In the genomic region with DNA sequence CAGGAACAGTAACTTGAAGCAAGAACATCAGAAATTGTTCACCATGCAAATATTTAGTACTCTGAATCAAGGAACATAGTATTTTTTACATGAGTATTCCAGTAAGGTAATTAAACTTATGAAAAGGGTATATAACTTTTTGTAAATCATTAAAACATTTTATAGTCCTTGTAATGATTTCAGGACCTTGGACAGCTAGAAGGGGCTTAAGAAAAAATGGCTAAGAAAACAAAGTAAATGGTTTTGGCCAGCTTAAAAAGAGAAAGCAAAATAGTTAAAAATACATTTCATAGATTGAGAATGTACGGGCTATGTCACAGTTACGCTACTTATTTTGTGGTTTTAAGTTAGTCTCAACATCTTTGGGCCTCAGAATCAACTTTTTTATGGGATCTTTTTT, we compare ENCODE assay signal across 16 cellular contexts. TPM values are rescaled to one million over a fixed set of nuclear protein-coding genes. Genes with fewer than 3 reads are reported as not detected.
DNase-seq lines count a peak whose midpoint lies in the region; FAIRE-seq and TF ChIP-seq lines count a peak whose summit lies in the region.
"Had no signal": no experiment of that assay in that cellular context is flagged by ENCODE, and none has a peak within 500 bp of the region (broad histone marks: within the 10 kb centered on the region; RNA-seq: fewer than 3 reads in every experiment).

No MANE protein-coding gene starts in this region.

- no peaks in the 10 kb centered on the region for H3K9me2 ChIP-seq in GM23248 (ENCODE audit: insufficient read depth)

- no peak overlapping the region for H2AK5ac ChIP-seq in mesenchymal stem cell (ENCODE audit: low read length, severe bottlenecking)

- H2AFZ ChIP-seq in GM23248 (no peak overlapping the region), mesenchymal stem cell (ENCODE audit: low read depth, low read length) (no peak overlapping the region)

- H2BK5ac ChIP-seq in mesenchymal stem cell (ENCODE audit: low read depth, low read length, poor library complexity, severe bottlenecking): no peak overlapping the region

- no peak overlapping the region for H4K8ac ChIP-seq in mesenchymal stem cell (ENCODE audit: low read length)

- H3K79me2 ChIP-seq in GM23248 (ENCODE audit: insufficient read depth): no peaks in the 10 kb centered on the region

- H3K27ac ChIP-seq in GM23248 (no peak overlapping the region), mesenchymal stem cell (ENCODE audit: low read length, poor library complexity, severe bottlenecking) (no peak overlapping the region)

- no peak for FAIRE-seq in bronchial epithelial cell (lab: Jason Lieb, UNC)
- FAIRE-seq: RCC 7860, urothelium cell line had no signal

- WGBS in GM23248 (ENCODE audit: low coverage in 1 of 2, low lambda C conversion rate in 2 of 2, missing lambda C conversion rate in 2 of 2), 2 experiments: 96 to 97% methylated on average over 2 of the region's 2 CpGs
- WGBS in mesenchymal stem cell: 91% methylated on average over 2 of the region's 2 CpGs

- H3F3A ChIP-seq in GM23248 (ENCODE audit: insufficient read depth): no peaks in the 10 kb centered on the region

- H3K4me3 ChIP-seq in GM23248 (no peak overlapping the region), bronchial epithelial cell (ENCODE audit: low read depth, low read length) (no peak overlapping the region), mesenchymal stem cell (ENCODE audit: insufficient read depth in 1 of 2, low read depth in 1 of 2, low read length in 2 of 2) (no peak overlapping the region)
- H3K4me3 ChIP-seq: HAP-1 had no signal

- H2BK15ac ChIP-seq in mesenchymal stem cell (ENCODE audit: low read depth, poor library complexity, severe bottlenecking): no peak overlapping the region

- H3K4me1 ChIP-seq in GM23248 (ENCODE audit: insufficient read depth): no peaks in the 10 kb centered on the region
- no peaks in the 10 kb centered on the region for H3K4me1 ChIP-seq in mesenchymal stem cell (ENCODE audit: control insufficient read depth, insufficient read depth, low read depth, low read length)
- H3K4me1 ChIP-seq: HAP-1 had no signal

- H3K9me3 ChIP-seq in GM23248 (ENCODE audit: low read depth) (no peaks in the 10 kb centered on the region), mesenchymal stem cell (ENCODE audit: control insufficient read depth, low read length) (peaks cover 35% of the 10 kb centered on the region)
- H3K9me3 ChIP-seq: HAP-1 had no signal

- peak; percentile 22 for DNase-seq in GM23248
- DNase-seq in NAMALWA (ENCODE audit: low spot score): peak; percentile 37
- DNase-seq in bronchial epithelial cell (ENCODE audit: low read depth): peak; percentile 2
- peak; percentile 31 for DNase-seq in mesenchymal stem cell
- DNase-seq in NOMO-1 treated with dmso at 0.1 percent for 144 hours (lab: John Stamatoyannopoulos, UW; ENCODE audit: unreplicated experiment): no peak
- no peak for DNase-seq in NCI-H82 treated with DMSO at 0.1 percent for 48 hours (lab: John Stamatoyannopoulos, UW; ENCODE audit: unreplicated experiment)
- no peak for DNase-seq in GM10266 (ENCODE audit: extremely low spot score)
- DNase-seq: activated naive CD4-positive, alpha-beta T cell treated with anti-CD3 and anti-CD28 coated beads, Interleukin-2, amount 10 ng/mL, durations not matched to agents 7 days and 5 days; endodermal cell; Karpas-422; NCI-H2029 treated with DMSO at 0.1 percent for 48 hours; stimulated activated naive CD8-positive, alpha-beta T cell treated with anti-CD3 and anti-CD28 coated beads, Interleukin-15, amount 100 ng/mL, for 72 hours; T-helper 1 cell had no signal

- no peak overlapping the region for H3K9ac ChIP-seq in GM23248
- H3K9ac ChIP-seq in mesenchymal stem cell (ENCODE audit: low read length): no peak overlapping the region

- H3K18ac ChIP-seq in mesenchymal stem cell (ENCODE audit: low read depth in 1 of 2, low read length in 2 of 2): no peak overlapping the region

- no peak overlapping the region for H3K23ac ChIP-seq in mesenchymal stem cell (ENCODE audit: low read length in 2 of 2)

- in situ Hi-C loops in GM23248 (cut with MboI): no loop called here

- H3K4me2 ChIP-seq in GM23248 (ENCODE audit: unreplicated experiment) (no peak overlapping the region), mesenchymal stem cell (ENCODE audit: low read length, poor library complexity, severe bottlenecking) (no peak overlapping the region)

- peaks cover 3% of the 10 kb centered on the region for H3K79me1 ChIP-seq in mesenchymal stem cell (replicated peaks; ENCODE audit: low read length, poor library complexity, severe bottlenecking)

- peaks cover 12% of the 10 kb centered on the region for H3K36me3 ChIP-seq in GM23248 (ENCODE audit: low read depth)
- H3K36me3 ChIP-seq in bronchial epithelial cell (ENCODE audit: control insufficient read depth, insufficient read depth, low read length): peaks cover 2% of the 10 kb centered on the region
- peaks cover 3 to 33% of the 10 kb centered on the region in 2 experiments for H3K36me3 ChIP-seq in mesenchymal stem cell (ENCODE audit: control insufficient read depth in 1 of 2, insufficient read depth in 2 of 2, low read depth in 1 of 2, low read length in 2 of 2)

- no peak overlapping the region for H2BK12ac ChIP-seq in mesenchymal stem cell (ENCODE audit: low read length in 2 of 2)

- H3K27me3 ChIP-seq in GM23248 (replicated peaks; ENCODE audit: insufficient read depth) (no peaks in the 10 kb centered on the region), bronchial epithelial cell (ENCODE audit: control insufficient read depth, insufficient read depth, low read length) (no peaks in the 10 kb centered on the region), mesenchymal stem cell (ENCODE audit: control insufficient read depth in 1 of 2, insufficient read depth in 1 of 2, low read length in 2 of 2) (no peaks in the 10 kb centered on the region)

- H3K14ac ChIP-seq in mesenchymal stem cell (ENCODE audit: low read length in 2 of 2): no peak overlapping the region

- no peaks in the 10 kb centered on the region for H4K20me1 ChIP-seq in GM23248 (ENCODE audit: insufficient read depth)

- H4K91ac ChIP-seq in mesenchymal stem cell (ENCODE audit: low read length): no peak overlapping the region

- no peak for TF ChIP-seq CTCF in bronchial epithelial cell (IDR thresholded peaks at IDR 0.05; ENCODE audit: insufficient read depth, low read length, severe bottlenecking)
- TF ChIP-seq CTCF in GM10266 (IDR thresholded peaks at IDR 0.05; ENCODE audit: control insufficient read depth, insufficient read depth, low read depth, missing control alignments): no peak

- H3K4ac ChIP-seq in mesenchymal stem cell (ENCODE audit: low read depth in 1 of 2, low read length in 2 of 2): no peak overlapping the region

- H2BK120ac ChIP-seq in mesenchymal stem cell (ENCODE audit: low read depth, low read length): no peak overlapping the region

RNA-seq across cellular contexts. Expression of a gene that starts 26.7 kb away (rescaled TPM):
- 21.8 and 23.9 TPM in 2 replicates for total RNA-seq in GM23248 (2014; rRNA removed; shearing (Covaris generic))
- polyA plus RNA-seq in GM23248 (2016; fragmentation: Nextera tagmentation; extraction: Ambion mirVana): 20.7 and 27.0 TPM in 2 replicates
- 9.0 and 16.1 TPM in 2 replicates for total RNA-seq in bronchial epithelial cell
- polyA plus RNA-seq in mesenchymal stem cell (2013, experiment 1 of 2): 14.3 TPM
- 13.8 TPM for polyA plus RNA-seq in mesenchymal stem cell (2013, experiment 2 of 2)

Comparison
In these comparisons a context has a peak if more than half of its experiments do, and no peak if none do; other contexts are left out.
1. DNase-seq: peak in GM23248 (single experiment), NAMALWA (single experiment), bronchial epithelial cell (single experiment) and mesenchymal stem cell (single experiment); none in NOMO-1 treated with dmso at 0.1 percent for 144 hours (single experiment), NCI-H82 treated with DMSO at 0.1 percent for 48 hours (single experiment) and GM10266 (single experiment).